8 cellular contexts compared by ENCODE assay signal in the genomic region with DNA sequence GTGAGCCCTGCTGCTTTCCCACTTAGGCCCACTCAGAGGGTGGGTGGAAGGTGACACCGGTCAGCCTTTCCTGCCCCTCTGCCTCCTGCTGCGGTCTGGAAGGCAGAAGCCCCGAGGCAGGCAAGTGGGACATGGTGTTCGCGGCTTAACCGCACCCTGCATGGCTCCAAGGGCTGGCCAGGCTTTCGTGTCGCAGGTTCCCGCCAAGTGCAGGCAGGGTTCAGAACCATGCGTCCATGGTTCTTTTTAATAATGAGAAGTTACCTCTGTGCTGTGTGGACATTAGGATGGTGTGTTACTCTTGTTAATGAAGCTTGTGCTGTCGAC. TPM values are rescaled to one million over a fixed set of nuclear protein-coding genes. Genes with fewer than 3 reads are reported as not detected.
DNase-seq lines count a peak whose midpoint lies in the region; ATAC-seq and TF ChIP-seq lines count a peak whose summit lies in the region.

No MANE protein-coding gene starts in this region.

- no peaks in the 10 kb centered on the region for H4K20me1 ChIP-seq in neural cell (ENCODE audit: insufficient read depth)

- no peaks in the 10 kb centered on the region for H3K9me2 ChIP-seq in neural cell (ENCODE audit: insufficient read depth, low read length)

- H3K36me3 Mint-ChIP-seq in IgD-negative memory B cell, result peaks cover 4% of the 10 kb centered on the region
- H3K36me3 Mint-ChIP-seq in dendritic cell treated with granulocyte-macrophage colony-stimulating factor and Interleukin-4, amounts not matched to agents 40 ng/mL and 50 ng/mL, for 4 days (ENCODE audit: low read depth), result peaks cover 14% of the 10 kb centered on the region

- peaks cover 22% of the 10 kb centered on the region for H3K27me3 Mint-ChIP-seq in IgD-negative memory B cell
- H3K27me3 Mint-ChIP-seq in dendritic cell treated with granulocyte-macrophage colony-stimulating factor and Interleukin-4, amounts not matched to agents 40 ng/mL and 50 ng/mL, for 4 days, result peaks cover 27% of the 10 kb centered on the region

- H3K4me1 Mint-ChIP-seq in IgD-negative memory B cell, result peaks cover 6 to 11% (median 9%) of the 10 kb centered on the region in 3 donors
- peaks cover 18% of the 10 kb centered on the region for H3K4me1 Mint-ChIP-seq in dendritic cell treated with granulocyte-macrophage colony-stimulating factor and Interleukin-4, amounts not matched to agents 40 ng/mL and 50 ng/mL, for 4 days (ENCODE audit: low read depth)

- peak overlapping the region; percentile 81 for H3K4me3 ChIP-seq in neural cell (ENCODE audit: low read length)

- no peak for TF ChIP-seq EP300 in neural cell (conservative IDR thresholded peaks at IDR 0.05; ENCODE audit: poor library complexity, severe bottlenecking)

- ATAC-seq in GM19328 (IDR thresholded peaks at IDR 0.05; ENCODE audit: unreplicated experiment), result peak; percentile 20

- no peaks in the 10 kb centered on the region for H3K9me3 Mint-ChIP-seq in IgD-negative memory B cell
- H3K9me3 Mint-ChIP-seq in dendritic cell treated with granulocyte-macrophage colony-stimulating factor and Interleukin-4, amounts not matched to agents 40 ng/mL and 50 ng/mL, for 4 days, result no peaks in the 10 kb centered on the region

- peaks cover 37% of the 10 kb centered on the region for H3K27me3 ChIP-seq in neural cell (ENCODE audit: insufficient read depth, low read depth, low read length)

- no peaks in the 10 kb centered on the region for H3K36me3 ChIP-seq in neural cell (ENCODE audit: insufficient read depth, low read length)

- peak overlapping the region; percentile 62 to 84 (median 82) for H3K4me3 Mint-ChIP-seq in IgD-negative memory B cell
- H3K4me3 Mint-ChIP-seq in dendritic cell treated with granulocyte-macrophage colony-stimulating factor and Interleukin-4, amounts not matched to agents 40 ng/mL and 50 ng/mL, for 4 days, result peak overlapping the region; percentile 74

- no peak for DNase-seq in glomerular visceral epithelial cell (ENCODE audit: extremely low spot score)
- no peak for DNase-seq in ecto neural progenitor cell (ENCODE audit: low spot score)
- no peak for DNase-seq in kidney glomerular epithelial cell (lab: John Stamatoyannopoulos, UW)
- DNase-seq in effector CD8-positive, alpha-beta T cell (lab: John Stamatoyannopoulos, UW), result no peak

- no peaks in the 10 kb centered on the region for H3K9me3 ChIP-seq in neural cell (ENCODE audit: low read length)

- no peak for TF ChIP-seq CTCF in neural cell (IDR thresholded peaks at IDR 0.05; ENCODE audit: poor library complexity, severe bottlenecking)

- H3K27ac ChIP-seq in neural cell (ENCODE audit: low read length), result no peak overlapping the region

- intact Hi-C loops in dendritic cell treated with granulocyte-macrophage colony-stimulating factor and Interleukin-4, amounts not matched to agents 40 ng/mL and 50 ng/mL, for 4 days (cut with micrococcal nuclease), result loop anchor here (1.0 to 10.0 kb wide), 3 partner anchors 8 to 225 kb away; a partner anchor contains a TSS

- peaks cover 4% of the 10 kb centered on the region for H3K79me2 ChIP-seq in neural cell (replicated peaks; ENCODE audit: insufficient read depth, low read length)

- no peak overlapping the region for H3K27ac Mint-ChIP-seq in IgD-negative memory B cell
- peak overlapping the region; percentile 83 for H3K27ac Mint-ChIP-seq in dendritic cell treated with granulocyte-macrophage colony-stimulating factor and Interleukin-4, amounts not matched to agents 40 ng/mL and 50 ng/mL, for 4 days

- no peaks in the 10 kb centered on the region for H3F3A ChIP-seq in neural cell (ENCODE audit: insufficient read depth, low read length, poor library complexity, severe bottlenecking)

- no peak overlapping the region for H3K9ac ChIP-seq in neural cell (ENCODE audit: low read length)

- peak overlapping the region; percentile 95 for H3K4me2 ChIP-seq in neural cell (ENCODE audit: low read length)

- no peak for TF ChIP-seq RAD21 in neural cell (conservative IDR thresholded peaks at IDR 0.05)

- no peak overlapping the region for H2AFZ ChIP-seq in neural cell (ENCODE audit: low read depth, low read length)

TF ChIP-seq in neural cell, 6 proteins besides CTCF, POLR2A, EP300 and RAD21:
- TF ChIP-seq, protein P1, sequence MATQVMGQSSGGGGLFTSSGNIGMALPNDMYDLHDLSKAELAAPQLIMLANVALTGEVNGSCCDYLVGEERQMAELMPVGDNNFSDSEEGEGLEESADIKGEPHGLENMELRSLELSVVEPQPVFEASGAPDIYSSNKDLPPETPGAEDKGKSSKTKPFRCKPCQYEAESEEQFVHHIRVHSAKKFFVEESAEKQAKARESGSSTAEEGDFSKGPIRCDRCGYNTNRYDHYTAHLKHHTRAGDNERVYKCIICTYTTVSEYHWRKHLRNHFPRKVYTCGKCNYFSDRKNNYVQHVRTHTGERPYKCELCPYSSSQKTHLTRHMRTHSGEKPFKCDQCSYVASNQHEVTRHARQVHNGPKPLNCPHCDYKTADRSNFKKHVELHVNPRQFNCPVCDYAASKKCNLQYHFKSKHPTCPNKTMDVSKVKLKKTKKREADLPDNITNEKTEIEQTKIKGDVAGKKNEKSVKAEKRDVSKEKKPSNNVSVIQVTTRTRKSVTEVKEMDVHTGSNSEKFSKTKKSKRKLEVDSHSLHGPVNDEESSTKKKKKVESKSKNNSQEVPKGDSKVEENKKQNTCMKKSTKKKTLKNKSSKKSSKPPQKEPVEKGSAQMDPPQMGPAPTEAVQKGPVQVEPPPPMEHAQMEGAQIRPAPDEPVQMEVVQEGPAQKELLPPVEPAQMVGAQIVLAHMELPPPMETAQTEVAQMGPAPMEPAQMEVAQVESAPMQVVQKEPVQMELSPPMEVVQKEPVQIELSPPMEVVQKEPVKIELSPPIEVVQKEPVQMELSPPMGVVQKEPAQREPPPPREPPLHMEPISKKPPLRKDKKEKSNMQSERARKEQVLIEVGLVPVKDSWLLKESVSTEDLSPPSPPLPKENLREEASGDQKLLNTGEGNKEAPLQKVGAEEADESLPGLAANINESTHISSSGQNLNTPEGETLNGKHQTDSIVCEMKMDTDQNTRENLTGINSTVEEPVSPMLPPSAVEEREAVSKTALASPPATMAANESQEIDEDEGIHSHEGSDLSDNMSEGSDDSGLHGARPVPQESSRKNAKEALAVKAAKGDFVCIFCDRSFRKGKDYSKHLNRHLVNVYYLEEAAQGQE (IDR thresholded peaks at IDR 0.05; ENCODE audit: borderline replicate concordance), result no peak
- TF ChIP-seq POLR2AphosphoS5 (IDR thresholded peaks at IDR 0.05) (no peak), MXI1 (conservative IDR thresholded peaks at IDR 0.05; ENCODE audit: poor library complexity, severe bottlenecking) (no peak)

RNA-seq across cellular contexts. Expression of a gene that starts 1.0 kb away (rescaled TPM):
- polyA plus RNA-seq in IgD-negative memory B cell (0.03 TPM), neural cell (2.9 and 3.5 TPM in 2 replicates)
- 12.2 and 17.9 TPM in 2 replicates for polyA minus RNA-seq in neural cell
